In the genomic region with DNA sequence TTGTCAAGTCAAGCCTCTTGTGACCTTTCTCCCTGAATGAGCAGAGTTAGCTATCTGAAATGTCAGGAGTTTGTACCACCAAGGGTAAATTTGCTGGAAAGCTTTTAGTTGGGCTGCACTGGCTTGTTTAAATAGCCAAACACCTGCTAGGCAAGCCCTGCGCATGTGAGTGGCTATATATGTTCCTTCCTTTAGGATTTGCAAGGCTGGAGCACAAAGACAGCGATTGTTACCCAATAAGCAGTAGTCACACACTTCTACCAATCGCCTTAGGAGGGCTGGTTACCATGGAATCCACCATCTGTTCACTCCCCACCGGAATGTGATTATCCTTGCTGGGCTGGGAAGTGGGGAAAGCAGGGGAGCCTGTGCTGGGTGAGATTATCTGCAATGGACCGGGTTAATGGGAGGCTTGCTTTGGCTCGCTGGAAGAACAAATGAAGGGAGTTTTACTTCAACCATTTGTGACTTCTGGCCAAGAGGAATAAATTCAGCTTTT, we compare ENCODE assay signal across 7 cellular contexts.
DNase-seq lines count a peak whose midpoint lies in the region; ATAC-seq and TF ChIP-seq lines count a peak whose summit lies in the region.

No MANE protein-coding gene starts in this region.

- TF ChIP-seq CTCF in MM.1S (IDR thresholded peaks at IDR 0.05; ENCODE audit: low read length) = no peak
- TF ChIP-seq CTCF in ovary (IDR thresholded peaks at IDR 0.05) = no peak

- no peaks in the 10 kb centered on the region for H3K9me3 Mint-ChIP-seq in activated T-helper 17 cell treated with anti-CD3 and anti-CD28 coated beads, Interleukin-2, amount 50 U/mL, for 72 hours
- no peaks in the 10 kb centered on the region for H3K9me3 Mint-ChIP-seq in activated naive CD4-positive, alpha-beta T cell treated with anti-CD3 and anti-CD28 coated beads for 36 hours

- no peaks in the 10 kb centered on the region for H3K36me3 Mint-ChIP-seq in activated T-helper 17 cell treated with anti-CD3 and anti-CD28 coated beads, Interleukin-2, amount 50 U/mL, for 72 hours (ENCODE audit: low read depth)
- no peaks in the 10 kb centered on the region for H3K36me3 Mint-ChIP-seq in activated naive CD4-positive, alpha-beta T cell treated with anti-CD3 and anti-CD28 coated beads for 36 hours (ENCODE audit: low read depth)

- DNase-seq in MM.1S (peak; percentile 49), SJCRH30 (peak; percentile 90 to 97), glomerular visceral epithelial cell (ENCODE audit: extremely low spot score) (peak; percentile 51), ovary (peak in 3 of 5 donors; percentile 36 to 67 (median 36))
- DNase-seq in activated naive CD4-positive, alpha-beta T cell treated with anti-CD3 and anti-CD28 coated beads for 36 hours = no peak

- CTCF ChIA-PET in activated naive CD4-positive, alpha-beta T cell treated with anti-CD3 and anti-CD28 coated beads for 36 hours (lab: Charles Lee) = interaction anchor here (0.9 kb wide), 1 partner anchor 123 kb away, joined by 3 read pairs; no protein-coding TSS in a partner anchor

- peaks cover 4% of the 10 kb centered on the region for H3K27me3 Mint-ChIP-seq in activated T-helper 17 cell treated with anti-CD3 and anti-CD28 coated beads, Interleukin-2, amount 50 U/mL, for 72 hours
- peaks cover 2% of the 10 kb centered on the region for H3K27me3 Mint-ChIP-seq in activated naive CD4-positive, alpha-beta T cell treated with anti-CD3 and anti-CD28 coated beads for 36 hours (ENCODE audit: low read depth)

- no peak for ATAC-seq in activated T-helper 17 cell treated with anti-CD3 and anti-CD28 coated beads, Interleukin-2, amount 50 U/mL, for 72 hours (replicated peaks)
- no peak for ATAC-seq in GM18511 (IDR thresholded peaks at IDR 0.05; ENCODE audit: unreplicated experiment)

- WGBS in ovary, 3 donors = 5 to 14% (median 7%) methylated on average over 6 of the region's 6 CpGs

- no peak for TF ChIP-seq EP300 in ovary (IDR thresholded peaks at IDR 0.05)

- peak overlapping the region; percentile 11; the same call in 1 of the 2 replicates for H3K4me3 ChIP-seq in MM.1S (ENCODE audit: low read length)
- peak overlapping the region; percentile 62 for H3K4me3 ChIP-seq in SJCRH30
- H3K4me3 ChIP-seq in ovary = peak overlapping the region; percentile 26

- H3K36me3 ChIP-seq in MM.1S (replicated peaks; ENCODE audit: insufficient read depth, low read length) (no peaks in the 10 kb centered on the region), SJCRH30 (no peaks in the 10 kb centered on the region), ovary (no peaks in the 10 kb centered on the region)

- no peak overlapping the region for H3K27ac Mint-ChIP-seq in activated T-helper 17 cell treated with anti-CD3 and anti-CD28 coated beads, Interleukin-2, amount 50 U/mL, for 72 hours
- H3K27ac Mint-ChIP-seq in activated naive CD4-positive, alpha-beta T cell treated with anti-CD3 and anti-CD28 coated beads for 36 hours = no peak overlapping the region

- H3K4me3 Mint-ChIP-seq in activated T-helper 17 cell treated with anti-CD3 and anti-CD28 coated beads, Interleukin-2, amount 50 U/mL, for 72 hours = no peak overlapping the region
- no peak overlapping the region for H3K4me3 Mint-ChIP-seq in activated naive CD4-positive, alpha-beta T cell treated with anti-CD3 and anti-CD28 coated beads for 36 hours

- H3K4me1 ChIP-seq in MM.1S (ENCODE audit: low read length) (peaks cover 46% of the 10 kb centered on the region), SJCRH30 (peaks cover 6% of the 10 kb centered on the region), ovary (ENCODE audit: insufficient read depth) (peaks cover 11% of the 10 kb centered on the region)

- 0 out of 2 replicates have a peak, but pooled peaks cover 7% of the 10 kb centered on the region for H3K79me2 ChIP-seq in MM.1S (ENCODE audit: low read length)

- no peaks in the 10 kb centered on the region for H3K9me2 ChIP-seq in MM.1S (replicated peaks; ENCODE audit: insufficient read depth, low read length)

- H3K9ac ChIP-seq in MM.1S (ENCODE audit: low read length) = peak overlapping the region; percentile 14; the same call in 1 of the 2 replicates

- no peaks in the 10 kb centered on the region for H3K27me3 ChIP-seq in MM.1S (replicated peaks; ENCODE audit: insufficient read depth, low read length)
- H3K27me3 ChIP-seq in SJCRH30 = no peaks in the 10 kb centered on the region
- H3K27me3 ChIP-seq in ovary = no peaks in the 10 kb centered on the region

- no peaks in the 10 kb centered on the region for H3K9me3 ChIP-seq in MM.1S (replicated peaks; ENCODE audit: insufficient read depth, low read length)
- no peaks in the 10 kb centered on the region for H3K9me3 ChIP-seq in SJCRH30 (replicated peaks)
- H3K9me3 ChIP-seq in ovary = no peaks in the 10 kb centered on the region

- peak overlapping the region; percentile 25; the same call in 1 of the 2 replicates for H2AFZ ChIP-seq in MM.1S (ENCODE audit: low read length)

- no peaks in the 10 kb centered on the region for H3K4me1 Mint-ChIP-seq in activated T-helper 17 cell treated with anti-CD3 and anti-CD28 coated beads, Interleukin-2, amount 50 U/mL, for 72 hours
- H3K4me1 Mint-ChIP-seq in activated naive CD4-positive, alpha-beta T cell treated with anti-CD3 and anti-CD28 coated beads for 36 hours (ENCODE audit: low read depth) = no peaks in the 10 kb centered on the region

- H3K27ac ChIP-seq in MM.1S (ENCODE audit: low read length) (peak overlapping the region; percentile 62), SJCRH30 (peak overlapping the region; percentile 59), ovary (peak overlapping the region in 1 of 2 donors; percentile 51)

- intact Hi-C loops in ovary (cut with DNase I) = no loop called here
- intact Hi-C loops in activated naive CD4-positive, alpha-beta T cell treated with anti-CD3 and anti-CD28 coated beads for 36 hours (cut with micrococcal nuclease) = no loop called here

- H3K4me2 ChIP-seq in MM.1S (ENCODE audit: low read depth, low read length) = peak overlapping the region; percentile 63

- TF ChIP-seq POLR2A in ovary (IDR thresholded peaks at IDR 0.05) = no peak

- H3F3A ChIP-seq in MM.1S (ENCODE audit: insufficient read depth, low read length) = peaks cover 15% of the 10 kb centered on the region; the same call in 1 of the 2 replicates

- no peaks in the 10 kb centered on the region for H4K20me1 ChIP-seq in MM.1S (ENCODE audit: insufficient read depth, low read length)

Comparison
In these comparisons a context has a peak if more than half of its experiments do, and no peak if none do; other contexts are left out.
1. H3K4me3 ChIP-seq: peak in every context shown above with its lines; median percentile 62 in SJCRH30; 26 in ovary; 11 in MM.1S.